ENCODE assay signal across 13 cellular contexts in genomic region chr2:237743024-237743423, GRCh38. TPM values are rescaled to one million over a fixed set of nuclear protein-coding genes. Genes with fewer than 3 reads are reported as not detected.
DNase-seq lines count a peak whose midpoint lies in the region; ATAC-seq and TF ChIP-seq lines count a peak whose summit lies in the region.
"Had no signal": no experiment of that assay in that cellular context is flagged by ENCODE, and none has a peak within 500 bp of the region (broad histone marks: within the 10 kb centered on the region; RNA-seq: fewer than 3 reads in every experiment).

No MANE protein-coding gene starts in this region.

- H3K4me1 ChIP-seq in CD4-positive, CD25-positive, alpha-beta regulatory T cell (ENCODE audit: control insufficient read depth, insufficient read depth, low read length, poor library complexity, severe bottlenecking) = peaks cover 21% of the 10 kb centered on the region
- H3K4me1 ChIP-seq in neural progenitor cell = no peaks in the 10 kb centered on the region

- DNase-seq in CD4-positive, CD25-positive, alpha-beta regulatory T cell = no peak
- DNase-seq in coronary artery (ENCODE audit: low spot score) (no peak), neural progenitor cell (ENCODE audit: low spot score) (no peak), NCI-H446 treated with DMSO at 0.1 percent for 48 hours (lab: John Stamatoyannopoulos, UW) (no peak), OCI-M1 (lab: John Stamatoyannopoulos, UW) (no peak)
- DNase-seq: caudate nucleus, NCI-H1436, SHP77, substantia nigra had no signal

- H3F3A ChIP-seq in neural progenitor cell (ENCODE audit: low read depth) = no peaks in the 10 kb centered on the region

- no peaks in the 10 kb centered on the region for H3K9me3 Mint-ChIP-seq in CD4-positive, CD25-positive, alpha-beta regulatory T cell
- no peaks in the 10 kb centered on the region for H3K9me3 Mint-ChIP-seq in IgD-negative memory B cell
- H3K9me3 Mint-ChIP-seq in neural progenitor cell = no peaks in the 10 kb centered on the region
- H3K9me3 Mint-ChIP-seq: mesothelial cell of epicardium had no signal

- H3K27ac ChIP-seq in CD4-positive, CD25-positive, alpha-beta regulatory T cell (ENCODE audit: insufficient read depth, low read length, poor library complexity, severe bottlenecking) = no peak overlapping the region
- H3K27ac ChIP-seq in coronary artery (peak overlapping the region; percentile 44 to 71), neural progenitor cell (no peak overlapping the region)

- no peaks in the 10 kb centered on the region for H3K27me3 Mint-ChIP-seq in CD4-positive, CD25-positive, alpha-beta regulatory T cell
- no peaks in the 10 kb centered on the region for H3K27me3 Mint-ChIP-seq in IgD-negative memory B cell
- H3K27me3 Mint-ChIP-seq in neural progenitor cell (ENCODE audit: insufficient read depth, low read depth) = peaks cover 3% of the 10 kb centered on the region

- H3K9me3 ChIP-seq in CD4-positive, CD25-positive, alpha-beta regulatory T cell (ENCODE audit: control insufficient read depth in 2 of 2, low read length in 2 of 2) = no peaks in the 10 kb centered on the region
- no peaks in the 10 kb centered on the region for H3K9me3 ChIP-seq in neural progenitor cell (ENCODE audit: low read depth)

- H3K36me3 Mint-ChIP-seq in CD4-positive, CD25-positive, alpha-beta regulatory T cell = peaks cover 4% of the 10 kb centered on the region
- H3K36me3 Mint-ChIP-seq in IgD-negative memory B cell = no peaks in the 10 kb centered on the region
- peaks cover 5% of the 10 kb centered on the region for H3K36me3 Mint-ChIP-seq in neural progenitor cell

- H4K20me1 ChIP-seq in neural progenitor cell (ENCODE audit: low read depth) = peaks cover 5% of the 10 kb centered on the region

- H3K79me2 ChIP-seq in neural progenitor cell (ENCODE audit: low read depth) = no peaks in the 10 kb centered on the region

- H3K4me3 ChIP-seq in CD4-positive, CD25-positive, alpha-beta regulatory T cell (ENCODE audit: low read depth, low read length) = no peak overlapping the region
- H3K4me3 ChIP-seq in coronary artery (no peak overlapping the region), neural progenitor cell (no peak overlapping the region)

- ATAC-seq in CD4-positive, CD25-positive, alpha-beta regulatory T cell (ENCODE audit: low read depth in 2 of 2) = no peak
- no peak for ATAC-seq in GM19455 (IDR thresholded peaks at IDR 0.05; ENCODE audit: unreplicated experiment)
- ATAC-seq in GM19351 (IDR thresholded peaks at IDR 0.05; ENCODE audit: unreplicated experiment) = no peak

- no peak overlapping the region for H3K9ac ChIP-seq in neural progenitor cell

- peak overlapping the region in 2 of 3 donors; percentile 86 to 92 for H3K27ac Mint-ChIP-seq in CD4-positive, CD25-positive, alpha-beta regulatory T cell
- H3K27ac Mint-ChIP-seq in IgD-negative memory B cell = peak overlapping the region; percentile 52 to 98 (median 80)
- peak overlapping the region; percentile 57 for H3K27ac Mint-ChIP-seq in neural progenitor cell
- H3K27ac Mint-ChIP-seq: mesothelial cell of epicardium had no signal

- TF ChIP-seq CTCF in coronary artery (IDR thresholded peaks at IDR 0.05) (no peak), neural progenitor cell (IDR thresholded peaks at IDR 0.05) (no peak)

- no peak overlapping the region for H3K4me2 ChIP-seq in neural progenitor cell

- peak overlapping the region in 1 of 4 donors; percentile 22 for H3K4me3 Mint-ChIP-seq in CD4-positive, CD25-positive, alpha-beta regulatory T cell
- H3K4me3 Mint-ChIP-seq in IgD-negative memory B cell = peak overlapping the region in 1 of 4 donors; percentile 23
- no peak overlapping the region for H3K4me3 Mint-ChIP-seq in neural progenitor cell
- H3K4me3 Mint-ChIP-seq: mesothelial cell of epicardium had no signal

- H3K27me3 ChIP-seq in CD4-positive, CD25-positive, alpha-beta regulatory T cell (ENCODE audit: control insufficient read depth, insufficient read depth, low read length) = no peaks in the 10 kb centered on the region
- no peaks in the 10 kb centered on the region for H3K27me3 ChIP-seq in neural progenitor cell

- H2AFZ ChIP-seq in neural progenitor cell (replicated peaks) = no peak overlapping the region

- peaks cover 21 to 61% (median 42%) of the 10 kb centered on the region in 4 donors for H3K4me1 Mint-ChIP-seq in CD4-positive, CD25-positive, alpha-beta regulatory T cell
- H3K4me1 Mint-ChIP-seq in IgD-negative memory B cell = peaks cover 19 to 28% (median 22%) of the 10 kb centered on the region in 3 donors
- H3K4me1 Mint-ChIP-seq in neural progenitor cell = peaks cover 13% of the 10 kb centered on the region

- H3K36me3 ChIP-seq in CD4-positive, CD25-positive, alpha-beta regulatory T cell (ENCODE audit: control insufficient read depth, insufficient read depth, low read length) = peaks cover 23% of the 10 kb centered on the region
- H3K36me3 ChIP-seq in neural progenitor cell = no peaks in the 10 kb centered on the region

RNA-seq across cellular contexts. Expression of gene RBM44, which starts 55.6 kb away (rescaled TPM):
- total RNA-seq in CD4-positive, CD25-positive, alpha-beta regulatory T cell = 4.5 TPM
- under 1 TPM in 2 of 4 donors, not detected in 2; 0.21 to 0.28 TPM for polyA plus RNA-seq in CD4-positive, CD25-positive, alpha-beta regulatory T cell
- polyA plus RNA-seq in IgD-negative memory B cell = 0.11 TPM
- 0.30 and 0.34 TPM in 2 replicates for total RNA-seq in neural progenitor cell (ENCODE audit: low replicate concordance)

Comparison
In these comparisons a context has a peak if more than half of its experiments do, and no peak if none do; other contexts are left out.
1. H3K27ac ChIP-seq: peak in coronary artery (2 of 2); none in CD4-positive, CD25-positive, alpha-beta regulatory T cell (single experiment) and neural progenitor cell (single experiment).
2. Peak in every context shown above with its lines, with median percentiles within 50 percentile points of each other: H3K27ac Mint-ChIP-seq.